In genomic region chr18:1036926-1037325, GRCh38 we compare ENCODE assay signal across 35 cellular contexts.
"Had no signal": no experiment of that assay in that cellular context is flagged by ENCODE, and none has a peak within 500 bp of the region (broad histone marks: within the 10 kb centered on the region; RNA-seq: fewer than 3 reads in every experiment).

No MANE protein-coding gene starts in this region.

- H3K36me3 ChIP-seq: adrenal gland, esophagus muscularis mucosa, gastrocnemius medialis, heart left ventricle, WERI-Rb-1 had no signal

- H3K9me3 ChIP-seq: adrenal gland, body of pancreas, esophagus muscularis mucosa, gastrocnemius medialis had no signal

- H3K4me1 ChIP-seq: adrenal gland, body of pancreas, esophagus muscularis mucosa, foreskin keratinocyte, gastrocnemius medialis, heart left ventricle had no signal

- H3K27me3 Mint-ChIP-seq: activated B cell treated with CpG ODN at 0.5 μM for 24 hours; activated CD4-positive, alpha-beta memory T cell treated with anti-CD3 and anti-CD28 coated beads for 36 hours; activated CD4-positive, alpha-beta T cell treated with anti-CD3 and anti-CD28 coated beads for 36 hours; activated CD4-positive, alpha-beta T cell treated with anti-CD3 and anti-CD28 coated beads, Interleukin-2, amount 10 ng/mL, durations not matched to agents 24 days and 14 days; activated CD8-positive, alpha-beta memory T cell treated with anti-CD3 and anti-CD28 coated beads, Interleukin-2, amount 10 ng/mL, durations not matched to agents 7 days and 5 days; activated naive CD8-positive, alpha-beta T cell treated with anti-CD3 and anti-CD28 coated beads for 36 hours; activated naive CD8-positive, alpha-beta T cell treated with anti-CD3 and anti-CD28 coated beads, Interleukin-2, amount 50 U/mL, for 24 hours had no signal

- H3K4me3 Mint-ChIP-seq: activated B cell treated with CpG ODN at 0.5 μM for 24 hours; activated CD4-positive, alpha-beta memory T cell treated with anti-CD3 and anti-CD28 coated beads for 36 hours; activated CD4-positive, alpha-beta T cell treated with anti-CD3 and anti-CD28 coated beads for 36 hours; activated CD4-positive, alpha-beta T cell treated with anti-CD3 and anti-CD28 coated beads, Interleukin-2, amount 10 ng/mL, durations not matched to agents 24 days and 14 days; activated CD8-positive, alpha-beta memory T cell treated with anti-CD3 and anti-CD28 coated beads, Interleukin-2, amount 10 ng/mL, durations not matched to agents 7 days and 5 days; activated CD8-positive, alpha-beta T cell treated with anti-CD3 and anti-CD28 coated beads, Interleukin-2, amount 10 ng/mL, durations not matched to agents 7 days and 5 days; activated naive CD4-positive, alpha-beta T cell treated with anti-CD3 and anti-CD28 coated beads for 36 hours; activated naive CD4-positive, alpha-beta T cell treated with anti-CD3 and anti-CD28 coated beads, Interleukin-2, amount 50 U/mL, for 24 hours; activated naive CD8-positive, alpha-beta T cell treated with anti-CD3 and anti-CD28 coated beads for 36 hours; activated naive CD8-positive, alpha-beta T cell treated with anti-CD3 and anti-CD28 coated beads, Interleukin-2, amount 50 U/mL, for 24 hours; activated T-helper 1 cell treated with anti-CD3 and anti-CD28 coated beads, Interleukin-12 subunit alpha, Interleukin-12 subunit beta, Interleukin-2, Interleukin-4 antibody, amounts not matched to agents 30 ng/mL and 10 ng/mL and 1 ng/mL, durations not matched to agents 14 hours and 24 hours and 36 hours; effector memory CD8-positive, alpha-beta T cell; T-helper 2 cell treated with Interferon-gamma antibody and Interleukin-4, amounts not matched to agents 5 μg/mL and 100 μg/mL, for 36 hours had no signal

- H3K4me1 Mint-ChIP-seq: activated B cell treated with CpG ODN at 0.5 μM for 24 hours; activated CD4-positive, alpha-beta T cell treated with anti-CD3 and anti-CD28 coated beads for 36 hours; activated CD4-positive, alpha-beta T cell treated with anti-CD3 and anti-CD28 coated beads, Interleukin-2, amount 10 ng/mL, durations not matched to agents 24 days and 14 days; activated CD8-positive, alpha-beta memory T cell treated with anti-CD3 and anti-CD28 coated beads, Interleukin-2, amount 10 ng/mL, durations not matched to agents 7 days and 5 days; activated naive CD4-positive, alpha-beta T cell treated with anti-CD3 and anti-CD28 coated beads, Interleukin-2, amount 50 U/mL, for 24 hours; activated naive CD8-positive, alpha-beta T cell treated with anti-CD3 and anti-CD28 coated beads for 36 hours; activated naive CD8-positive, alpha-beta T cell treated with anti-CD3 and anti-CD28 coated beads, Interleukin-2, amount 50 U/mL, for 24 hours had no signal

- H3K36me3 Mint-ChIP-seq: activated CD4-positive, alpha-beta memory T cell treated with anti-CD3 and anti-CD28 coated beads for 36 hours; activated CD8-positive, alpha-beta memory T cell treated with anti-CD3 and anti-CD28 coated beads, Interleukin-2, amount 10 ng/mL, durations not matched to agents 7 days and 5 days; activated naive CD4-positive, alpha-beta T cell treated with anti-CD3 and anti-CD28 coated beads, Interleukin-2, amount 50 U/mL, for 24 hours; activated naive CD8-positive, alpha-beta T cell treated with anti-CD3 and anti-CD28 coated beads for 36 hours had no signal

- H3K27ac ChIP-seq: adrenal gland, body of pancreas, esophagus muscularis mucosa, foreskin keratinocyte, gastrocnemius medialis, heart left ventricle, WERI-Rb-1 had no signal

- H3K27ac Mint-ChIP-seq: activated B cell treated with CpG ODN at 0.5 μM for 24 hours; activated CD4-positive, alpha-beta memory T cell treated with anti-CD3 and anti-CD28 coated beads for 36 hours; activated CD4-positive, alpha-beta T cell treated with anti-CD3 and anti-CD28 coated beads for 36 hours; activated CD4-positive, alpha-beta T cell treated with anti-CD3 and anti-CD28 coated beads, Interleukin-2, amount 10 ng/mL, durations not matched to agents 24 days and 14 days; activated CD8-positive, alpha-beta memory T cell treated with anti-CD3 and anti-CD28 coated beads, Interleukin-2, amount 10 ng/mL, durations not matched to agents 7 days and 5 days; activated CD8-positive, alpha-beta T cell treated with anti-CD3 and anti-CD28 coated beads, Interleukin-2, amount 10 ng/mL, durations not matched to agents 7 days and 5 days; activated naive CD4-positive, alpha-beta T cell treated with anti-CD3 and anti-CD28 coated beads for 36 hours; activated naive CD4-positive, alpha-beta T cell treated with anti-CD3 and anti-CD28 coated beads, Interleukin-2, amount 50 U/mL, for 24 hours; activated naive CD8-positive, alpha-beta T cell treated with anti-CD3 and anti-CD28 coated beads for 36 hours; activated naive CD8-positive, alpha-beta T cell treated with anti-CD3 and anti-CD28 coated beads, Interleukin-2, amount 50 U/mL, for 24 hours; activated T-helper 1 cell treated with anti-CD3 and anti-CD28 coated beads, Interleukin-12 subunit alpha, Interleukin-12 subunit beta, Interleukin-2, Interleukin-4 antibody, amounts not matched to agents 30 ng/mL and 10 ng/mL and 1 ng/mL, durations not matched to agents 14 hours and 24 hours and 36 hours; activated T-helper 2 cell treated with anti-CD3 and anti-CD28 coated beads, Interferon-gamma antibody, Interleukin-2, Interleukin-4, amounts not matched to agents 10 μg/mL and 5 μg/mL and 100 μg/mL, durations not matched to agents 14 hours and 24 hours and 36 hours; effector memory CD8-positive, alpha-beta T cell; T-helper 2 cell treated with Interferon-gamma antibody and Interleukin-4, amounts not matched to agents 5 μg/mL and 100 μg/mL, for 36 hours had no signal

- DNase-seq: activated B cell treated with CpG ODN at 0.5 μM for 24 hours; activated CD4-positive, alpha-beta memory T cell treated with anti-CD3 and anti-CD28 coated beads for 36 hours; activated CD4-positive, alpha-beta T cell treated with anti-CD3 and anti-CD28 coated beads for 36 hours; activated CD4-positive, alpha-beta T cell treated with anti-CD3 and anti-CD28 coated beads, Interleukin-2, amount 10 ng/mL, durations not matched to agents 24 days and 14 days; activated CD4-positive, CD25-positive, alpha-beta regulatory T cell treated with anti-CD3 and anti-CD28 coated beads, Interleukin-2, amount 50 U/mL, for 72 hours; activated CD8-positive, alpha-beta memory T cell treated with anti-CD3 and anti-CD28 coated beads, Interleukin-2, amount 10 ng/mL, durations not matched to agents 7 days and 5 days; activated CD8-positive, alpha-beta memory T cell treated with anti-CD3 and anti-CD28 coated beads, Interleukin-2, amount 50 U/mL, for 4 hours; activated CD8-positive, alpha-beta T cell treated with anti-CD3 and anti-CD28 coated beads, Interleukin-2, amount 10 ng/mL, durations not matched to agents 7 days and 5 days; activated effector memory CD4-positive, alpha-beta T cell treated with anti-CD3 and anti-CD28 coated beads, Interleukin-2, amount 50 U/mL, for 16 hours; activated naive CD4-positive, alpha-beta T cell treated with anti-CD3 and anti-CD28 coated beads for 36 hours; activated naive CD8-positive, alpha-beta T cell treated with anti-CD3 and anti-CD28 coated beads for 36 hours; activated naive CD8-positive, alpha-beta T cell treated with anti-CD3 and anti-CD28 coated beads, Interleukin-2, amount 50 U/mL, for 24 hours; activated T-cell treated with anti-CD3 and anti-CD28 coated beads, Interleukin-2, amount 50 U/mL, for 1 hour; activated T-cell treated with anti-CD3 and anti-CD28 coated beads, Interleukin-2, amount 50 U/mL, for 48 hours; adrenal gland; amygdala; aorta; body of pancreas; caudate nucleus; cortex of kidney; dermis blood vessel endothelial cell; effector CD4-positive, alpha-beta T cell; effector memory CD8-positive, alpha-beta T cell; erythroblast; foreskin keratinocyte; gastrocnemius medialis; glutamatergic neuron; heart left ventricle; T1000; WERI-Rb-1 had no signal

- H3K9me3 Mint-ChIP-seq: activated CD4-positive, alpha-beta memory T cell treated with anti-CD3 and anti-CD28 coated beads for 36 hours; activated naive CD4-positive, alpha-beta T cell treated with anti-CD3 and anti-CD28 coated beads, Interleukin-2, amount 50 U/mL, for 24 hours; activated T-helper 1 cell treated with anti-CD3 and anti-CD28 coated beads, Interleukin-12 subunit alpha, Interleukin-12 subunit beta, Interleukin-2, Interleukin-4 antibody, amounts not matched to agents 30 ng/mL and 10 ng/mL and 1 ng/mL, durations not matched to agents 14 hours and 24 hours and 36 hours; activated T-helper 2 cell treated with anti-CD3 and anti-CD28 coated beads, Interferon-gamma antibody, Interleukin-2, Interleukin-4, amounts not matched to agents 10 μg/mL and 5 μg/mL and 100 μg/mL, durations not matched to agents 14 hours and 24 hours and 36 hours had no signal

- H3K4me3 ChIP-seq: adrenal gland, body of pancreas, esophagus muscularis mucosa, gastrocnemius medialis, heart left ventricle had no signal

- ATAC-seq: activated CD4-positive, alpha-beta T cell treated with anti-CD3 and anti-CD28 coated beads for 36 hours; activated CD8-positive, alpha-beta memory T cell treated with anti-CD3 and anti-CD28 coated beads, Interleukin-2, amount 10 ng/mL, durations not matched to agents 7 days and 5 days; activated CD8-positive, alpha-beta T cell treated with anti-CD3 and anti-CD28 coated beads, Interleukin-2, amount 10 ng/mL, durations not matched to agents 7 days and 5 days; activated naive CD8-positive, alpha-beta T cell treated with anti-CD3 and anti-CD28 coated beads, Interleukin-2, amount 50 U/mL, for 24 hours; body of pancreas; effector memory CD8-positive, alpha-beta T cell; foreskin keratinocyte; gastrocnemius medialis; heart left ventricle had no signal

- H3K27me3 ChIP-seq: adrenal gland, body of pancreas, esophagus muscularis mucosa, foreskin keratinocyte, gastrocnemius medialis, heart left ventricle had no signal
